Comparison of ENCODE assay signal across 8 cellular contexts in genomic region chr17:66965801-66966528, GRCh38. TPM values are rescaled to one million over a fixed set of nuclear protein-coding genes. Genes with fewer than 3 reads are reported as not detected.
DNase-seq lines count a peak whose midpoint lies in the region; ATAC-seq lines count a peak whose summit lies in the region.

No MANE protein-coding gene starts in this region.

- H3K9me3 Mint-ChIP-seq in activated T-helper 17 cell treated with anti-CD3 and anti-CD28 coated beads, Interleukin-2, amount 50 U/mL, for 72 hours = no peaks in the 10 kb centered on the region
- H3K9me3 Mint-ChIP-seq in stimulated activated naive CD8-positive, alpha-beta T cell treated with anti-CD3 and anti-CD28 coated beads, Interleukin-15, amount 100 ng/mL, for 72 hours = no peaks in the 10 kb centered on the region

- ATAC-seq in activated T-helper 17 cell treated with anti-CD3 and anti-CD28 coated beads, Interleukin-2, amount 50 U/mL, for 72 hours (replicated peaks) = no peak
- no peak for ATAC-seq in stimulated activated naive CD8-positive, alpha-beta T cell treated with anti-CD3 and anti-CD28 coated beads, Interleukin-15, amount 100 ng/mL, for 72 hours

- H3K36me3 Mint-ChIP-seq in activated T-helper 17 cell treated with anti-CD3 and anti-CD28 coated beads, Interleukin-2, amount 50 U/mL, for 72 hours (ENCODE audit: low read depth) = no peaks in the 10 kb centered on the region

- H3K27me3 Mint-ChIP-seq in activated T-helper 17 cell treated with anti-CD3 and anti-CD28 coated beads, Interleukin-2, amount 50 U/mL, for 72 hours = peaks cover 60% of the 10 kb centered on the region
- peaks cover 95% of the 10 kb centered on the region for H3K27me3 Mint-ChIP-seq in stimulated activated naive CD8-positive, alpha-beta T cell treated with anti-CD3 and anti-CD28 coated beads, Interleukin-15, amount 100 ng/mL, for 72 hours

- DNase-seq in NCI-H748 (lab: John Stamatoyannopoulos, UW; ENCODE audit: unreplicated experiment) = peak; percentile 59
- no peak for DNase-seq in NCI-H748 treated with DMSO at 0.1 percent for 48 hours (lab: John Stamatoyannopoulos, UW)
- DNase-seq in islet precursor cell = peak; percentile 79
- no peak for DNase-seq in stimulated activated naive CD8-positive, alpha-beta T cell treated with anti-CD3 and anti-CD28 coated beads, Interleukin-15, amount 100 ng/mL, for 72 hours
- no peak for DNase-seq in stimulated activated CD8-positive, alpha-beta memory T cell treated with anti-CD3 and anti-CD28 coated beads, Interleukin-4, amount 100 ng/mL, for 48 hours
- no peak for DNase-seq in NCI-H128 (lab: John Stamatoyannopoulos, UW; ENCODE audit: unreplicated experiment)
- no peak for DNase-seq in DMS153 (lab: John Stamatoyannopoulos, UW)

- H3K4me1 Mint-ChIP-seq in activated T-helper 17 cell treated with anti-CD3 and anti-CD28 coated beads, Interleukin-2, amount 50 U/mL, for 72 hours = no peaks in the 10 kb centered on the region
- peaks cover 23% of the 10 kb centered on the region for H3K4me1 Mint-ChIP-seq in stimulated activated naive CD8-positive, alpha-beta T cell treated with anti-CD3 and anti-CD28 coated beads, Interleukin-15, amount 100 ng/mL, for 72 hours

- no peak overlapping the region for H3K27ac Mint-ChIP-seq in activated T-helper 17 cell treated with anti-CD3 and anti-CD28 coated beads, Interleukin-2, amount 50 U/mL, for 72 hours
- no peak overlapping the region for H3K27ac Mint-ChIP-seq in stimulated activated naive CD8-positive, alpha-beta T cell treated with anti-CD3 and anti-CD28 coated beads, Interleukin-15, amount 100 ng/mL, for 72 hours

- peak overlapping the region; percentile 49 for H3K4me3 Mint-ChIP-seq in activated T-helper 17 cell treated with anti-CD3 and anti-CD28 coated beads, Interleukin-2, amount 50 U/mL, for 72 hours
- H3K4me3 Mint-ChIP-seq in stimulated activated naive CD8-positive, alpha-beta T cell treated with anti-CD3 and anti-CD28 coated beads, Interleukin-15, amount 100 ng/mL, for 72 hours = peak overlapping the region; percentile 62 to 75

RNA-seq across cellular contexts. Expression of gene CACNG4, which starts 1.5 kb away (rescaled TPM):
- not detected for total RNA-seq in activated T-helper 17 cell treated with anti-CD3 and anti-CD28 coated beads, Interleukin-2, amount 50 U/mL, for 72 hours

Comparison
In these comparisons a context has a peak if more than half of its experiments do, and no peak if none do; other contexts are left out.
1. DNase-seq: peak in NCI-H748 (single experiment) and islet precursor cell (single experiment); none in NCI-H748 treated with DMSO at 0.1 percent for 48 hours (single experiment), stimulated activated naive CD8-positive, alpha-beta T cell treated with anti-CD3 and anti-CD28 coated beads, Interleukin-15, amount 100 ng/mL, for 72 hours (0 of 2), stimulated activated CD8-positive, alpha-beta memory T cell treated with anti-CD3 and anti-CD28 coated beads, Interleukin-4, amount 100 ng/mL, for 48 hours (single experiment), NCI-H128 (single experiment) and DMS153 (single experiment).